In the genomic region with DNA sequence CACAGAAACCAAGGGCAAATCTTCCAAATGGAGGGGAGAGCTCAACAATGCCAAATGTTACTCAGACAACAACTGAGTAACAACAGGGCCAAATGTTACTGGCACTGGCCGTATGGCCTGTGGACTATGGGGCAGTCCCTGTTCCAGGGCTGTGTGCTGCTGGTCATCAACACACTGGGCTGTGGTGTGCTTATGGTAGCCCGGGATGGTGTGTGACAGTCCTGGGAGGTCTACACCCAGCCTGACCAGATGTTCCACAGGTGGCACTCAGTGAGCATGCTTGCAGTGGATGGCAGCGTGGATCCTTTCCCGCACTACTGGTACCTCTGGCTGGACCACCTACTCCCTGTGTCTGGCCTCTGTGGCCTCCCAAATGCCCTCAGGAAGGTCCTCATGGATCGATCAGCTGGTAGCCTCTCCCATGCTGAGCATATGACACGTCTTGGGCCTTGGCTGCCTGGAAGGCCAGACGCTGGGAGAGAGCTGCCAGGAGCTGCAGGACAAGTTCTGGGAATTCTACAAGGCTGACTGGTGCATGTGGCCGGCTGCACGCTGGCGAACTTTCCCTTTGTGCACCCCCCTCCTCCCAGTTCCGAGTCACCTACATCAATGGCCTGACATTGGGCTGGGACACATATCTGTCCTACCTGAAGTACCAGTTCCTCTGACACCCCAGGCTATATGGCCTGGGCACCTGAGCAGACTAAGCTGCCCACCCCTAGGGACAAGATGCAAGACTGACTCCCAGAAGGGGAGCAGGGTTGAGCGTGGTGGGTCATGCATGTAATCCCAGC, we compare ENCODE assay signal across 18 cellular contexts. TPM values are rescaled to one million over a fixed set of nuclear protein-coding genes. Genes with fewer than 3 reads are reported as not detected.
DNase-seq lines count a peak whose midpoint lies in the region; ATAC-seq and TF ChIP-seq lines count a peak whose summit lies in the region.
"Had no signal": no experiment of that assay in that cellular context is flagged by ENCODE, and none has a peak within 500 bp of the region (broad histone marks: within the 10 kb centered on the region; RNA-seq: fewer than 3 reads in every experiment).

No MANE protein-coding gene starts in this region.

- H3K9me3 Mint-ChIP-seq in Caco-2 (ENCODE audit: unreplicated experiment), result no peaks in the 10 kb centered on the region

- TF ChIP-seq POLR2A in heart left ventricle (IDR thresholded peaks at IDR 0.05), result no peak
- no peak for TF ChIP-seq POLR2A in sigmoid colon (IDR thresholded peaks at IDR 0.05)

- H3K4me1 Mint-ChIP-seq in Caco-2 (ENCODE audit: low read depth, unreplicated experiment), result no peaks in the 10 kb centered on the region
- H3K4me1 Mint-ChIP-seq: CD4-positive, alpha-beta memory T cell; H9 had no signal

- H3K27ac Mint-ChIP-seq in Caco-2 (ENCODE audit: unreplicated experiment), result no peak overlapping the region
- H3K27ac Mint-ChIP-seq: H9 had no signal

- H3K36me3 Mint-ChIP-seq in Caco-2 (ENCODE audit: insufficient read depth, unreplicated experiment), result no peaks in the 10 kb centered on the region
- H3K36me3 Mint-ChIP-seq: CD4-positive, alpha-beta memory T cell had no signal

- TF ChIP-seq CTCF in heart left ventricle (IDR thresholded peaks at IDR 0.05) (no peak), sigmoid colon (IDR thresholded peaks at IDR 0.05) (no peak), Caco-2 (IDR thresholded peaks at IDR 0.05; ENCODE audit: insufficient read depth in 1 of 2, low read depth in 1 of 2, low read length in 1 of 2, severe bottlenecking in 1 of 2, unreplicated experiment in 1 of 2) (no peak)

- intact Hi-C loops in cardiac septum (cut with DNase I) (no loop called here), heart left ventricle (cut with DNase I) (no loop called here), posterior vena cava (cut with DNase I) (no loop called here), sigmoid colon (cut with DNase I) (no loop called here), Caco-2 (cut with micrococcal nuclease; ENCODE audit: unreplicated experiment) (no loop called here)

- TF ChIP-seq EP300 in sigmoid colon (IDR thresholded peaks at IDR 0.05), result no peak

- 72 to 84% (median 79%) methylated on average over 11 to 12 of the region's 12 CpGs for WGBS in heart left ventricle, 4 donors
- 89 to 92% methylated on average over 12 of the region's 12 CpGs for WGBS in sigmoid colon, 2 donors

- no peak overlapping the region for H3K27ac ChIP-seq in heart left ventricle
- H3K27ac ChIP-seq in sigmoid colon, result no peak overlapping the region
- H3K27ac ChIP-seq: 22Rv1, A549, C4-2B, HL-60 had no signal

- no peak overlapping the region for H3K4me3 Mint-ChIP-seq in Caco-2 (ENCODE audit: unreplicated experiment)
- H3K4me3 Mint-ChIP-seq: CD4-positive, alpha-beta memory T cell; H9 had no signal

- DNase-seq in cardiac septum (ENCODE audit: low spot score), result peak; percentile 38
- no peak for DNase-seq in heart left ventricle
- peak; percentile 49 for DNase-seq in posterior vena cava (ENCODE audit: low spot score)
- DNase-seq in sigmoid colon, result no peak
- DNase-seq in NK-92 treated with Interleukin-12 subunit alpha and Interleukin-12 subunit beta, amount 100 ng/mL, for 24 hours (lab: John Stamatoyannopoulos, UW), result no peak
- DNase-seq in Caco-2, result no peak
- DNase-seq: AML-193; Calu3; CD4-positive, alpha-beta memory T cell; DMS79 treated with DMSO at 0.1 percent for 48 hours; GOT3; H9 had no signal

- BruUV-seq in Caco-2 (replicated peaks; lab: Mats Ljungman, UMichigan), result no TSS peak

- H3K27me3 ChIP-seq in heart left ventricle, result peaks cover 0 to 8% (median 0%) of the 10 kb centered on the region in 9 donors
- no peaks in the 10 kb centered on the region for H3K27me3 ChIP-seq in sigmoid colon
- H3K27me3 ChIP-seq in Caco-2 (replicated peaks; ENCODE audit: control insufficient read depth, insufficient read depth, low read length), result no peaks in the 10 kb centered on the region

- H3K36me3 ChIP-seq in heart left ventricle (no peaks in the 10 kb centered on the region), sigmoid colon (no peaks in the 10 kb centered on the region), Caco-2 (ENCODE audit: control insufficient read depth, insufficient read depth, low read length) (no peaks in the 10 kb centered on the region)

- CTCF ChIA-PET in Caco-2 (lab: Charles Lee), result no interaction called here

- H3K4me1 ChIP-seq in heart left ventricle (no peaks in the 10 kb centered on the region), sigmoid colon (no peaks in the 10 kb centered on the region), Caco-2 (no peaks in the 10 kb centered on the region)
- H3K4me1 ChIP-seq: A549 had no signal

- H3K9me3 ChIP-seq in heart left ventricle (no peaks in the 10 kb centered on the region), sigmoid colon (peaks cover 0 to 2% (median 0%) of the 10 kb centered on the region in 4 donors), Caco-2 (no peaks in the 10 kb centered on the region)
- H3K9me3 ChIP-seq: A549 had no signal

- ATAC-seq in heart left ventricle, result no peak
- ATAC-seq in esophagus mucosa, result peak; percentile 29
- ATAC-seq: A549, GM12878 had no signal

- POLR2A ChIA-PET in Caco-2 (lab: Charles Lee), result no interaction called here

- no peaks in the 10 kb centered on the region for H3K27me3 Mint-ChIP-seq in Caco-2 (ENCODE audit: insufficient read depth, unreplicated experiment)

- H3K4me3 ChIP-seq in heart left ventricle, result no peak overlapping the region
- no peak overlapping the region for H3K4me3 ChIP-seq in sigmoid colon
- no peak overlapping the region for H3K4me3 ChIP-seq in Caco-2 (ENCODE audit: low read depth, low read length)
- H3K4me3 ChIP-seq: A549, GM12878 had no signal

RNA-seq across cellular contexts. Expression of gene IQSEC2, which starts 59.7 kb away (rescaled TPM):
- total RNA-seq in cardiac septum, result 11.6 TPM
- 10 to 100 TPM; 10.2 to 16.4 (median 12.6) TPM for total RNA-seq in heart left ventricle
- polyA plus RNA-seq in heart left ventricle, result 10 to 100 TPM in 1 of 2 donors, 1 to 10 TPM in 1; 7.7 to 16.1 TPM
- 10.6 TPM for total RNA-seq in esophagus mucosa
- total RNA-seq in posterior vena cava, result 1 to 10 TPM; 8.3 to 9.4 TPM
- total RNA-seq in sigmoid colon, result 10 to 100 TPM; 13.6 to 21.4 (median 17.8) TPM
- 10 to 100 TPM; 18.6 to 27.5 (median 19.9) TPM for polyA plus RNA-seq in sigmoid colon
- 1.4 and 1.8 TPM in 2 replicates for total RNA-seq in Caco-2 (2022)

Comparison
In these comparisons a context has a peak if more than half of its experiments do, and no peak if none do; other contexts are left out.
1. DNase-seq: peak in cardiac septum (single experiment) and posterior vena cava (single experiment); none in heart left ventricle (0 of 5), sigmoid colon (single experiment), NK-92 treated with Interleukin-12 subunit alpha and Interleukin-12 subunit beta, amount 100 ng/mL, for 24 hours (single experiment) and Caco-2 (0 of 2).